16 cellular contexts compared by ENCODE assay signal in genomic region chr22:50695421-50696250, GRCh38. TPM values are rescaled to one million over a fixed set of nuclear protein-coding genes. Genes with fewer than 3 reads are reported as not detected.
DNase-seq lines count a peak whose midpoint lies in the region; ATAC-seq and TF ChIP-seq lines count a peak whose summit lies in the region.
"Had no signal": no experiment of that assay in that cellular context is flagged by ENCODE, and none has a peak within 500 bp of the region (broad histone marks: within the 10 kb centered on the region; RNA-seq: fewer than 3 reads in every experiment).

No MANE protein-coding gene starts in this region.

- peak; percentile 27 for DNase-seq in G401 (ENCODE audit: low spot score)
- no peak for DNase-seq in RWPE1 (ENCODE audit: low spot score)
- peak; percentile 10 for DNase-seq in glutamatergic neuron
- DNase-seq in osteoblast (ENCODE audit: insufficient read length, low spot score, missing footprints): peak; percentile 82
- no peak for DNase-seq in AG08395 (ENCODE audit: low spot score)
- no peak for DNase-seq in activated naive CD8-positive, alpha-beta T cell treated with anti-CD3 and anti-CD28 coated beads, Interleukin-2, amount 50 U/mL, for 24 hours
- DNase-seq in NOMO-1 treated with DMSO at 0.1 percent for 48 hours (lab: John Stamatoyannopoulos, UW; ENCODE audit: unreplicated experiment): no peak
- DNase-seq: activated CD8-positive, alpha-beta memory T cell treated with anti-CD3 and anti-CD28 coated beads, Interleukin-2, amount 10 ng/mL, durations not matched to agents 7 days and 5 days; cerebellar nuclear complex; MG63; NCI-H2227 treated with DMSO at 0.1 percent for 48 hours had no signal

- TF ChIP-seq CTCF in RWPE1 (conservative IDR thresholded peaks at IDR 0.05; ENCODE audit: low read depth): no peak
- no peak for TF ChIP-seq CTCF in glutamatergic neuron (IDR thresholded peaks at IDR 0.05; ENCODE audit: partially characterized antibody, unreplicated experiment)
- TF ChIP-seq CTCF in osteoblast (IDR thresholded peaks at IDR 0.05; ENCODE audit: extremely low read depth, low read depth, low read length): no peak

- peaks cover 4% of the 10 kb centered on the region for H3K27me3 Mint-ChIP-seq in glutamatergic neuron (ENCODE audit: unreplicated experiment)
- H3K27me3 Mint-ChIP-seq in activated naive CD8-positive, alpha-beta T cell treated with anti-CD3 and anti-CD28 coated beads, Interleukin-2, amount 50 U/mL, for 24 hours: peaks cover 2% of the 10 kb centered on the region

- in situ Hi-C loops in G401 (cut with HindIII; ENCODE audit: low sequenced_read_pairs): no loop called here

- peaks cover 10% of the 10 kb centered on the region for H3K4me1 Mint-ChIP-seq in glutamatergic neuron (ENCODE audit: low read depth, unreplicated experiment)
- H3K4me1 Mint-ChIP-seq in activated naive CD8-positive, alpha-beta T cell treated with anti-CD3 and anti-CD28 coated beads, Interleukin-2, amount 50 U/mL, for 24 hours: no peaks in the 10 kb centered on the region

- no peak overlapping the region for H3K4me3 Mint-ChIP-seq in glutamatergic neuron (ENCODE audit: unreplicated experiment)
- H3K4me3 Mint-ChIP-seq in activated naive CD8-positive, alpha-beta T cell treated with anti-CD3 and anti-CD28 coated beads, Interleukin-2, amount 50 U/mL, for 24 hours: no peak overlapping the region
- H3K4me3 Mint-ChIP-seq: activated CD8-positive, alpha-beta memory T cell treated with anti-CD3 and anti-CD28 coated beads, Interleukin-2, amount 10 ng/mL, durations not matched to agents 7 days and 5 days; activated naive CD8-positive, alpha-beta T cell had no signal

- peaks cover 3% of the 10 kb centered on the region for H3K27me3 ChIP-seq in osteoblast (ENCODE audit: insufficient read depth, low read length)
- H3K27me3 ChIP-seq: MG63 had no signal

- H3K4me2 ChIP-seq in osteoblast (ENCODE audit: insufficient read depth, low read length): no peak overlapping the region

- CTCF ChIA-PET in RWPE1 (lab: Yijun Ruan, JAX): interaction anchor here (0.6 kb wide), 1 partner anchor 1062 kb away, joined by 3 read pairs; no protein-coding TSS in a partner anchor

- no peaks in the 10 kb centered on the region for H3K9me3 ChIP-seq in osteoblast (ENCODE audit: low read depth, low read length)
- H3K9me3 ChIP-seq: esophagus muscularis mucosa had no signal

- no peaks in the 10 kb centered on the region for H4K20me1 ChIP-seq in osteoblast (ENCODE audit: insufficient read depth, low read length)

- no peak overlapping the region for H3K27ac Mint-ChIP-seq in glutamatergic neuron (ENCODE audit: unreplicated experiment)
- no peak overlapping the region for H3K27ac Mint-ChIP-seq in activated naive CD8-positive, alpha-beta T cell treated with anti-CD3 and anti-CD28 coated beads, Interleukin-2, amount 50 U/mL, for 24 hours
- H3K27ac Mint-ChIP-seq: activated CD8-positive, alpha-beta memory T cell treated with anti-CD3 and anti-CD28 coated beads, Interleukin-2, amount 10 ng/mL, durations not matched to agents 7 days and 5 days; activated naive CD8-positive, alpha-beta T cell had no signal

- H3K4me1 ChIP-seq in osteoblast (ENCODE audit: insufficient read depth, low read length): no peaks in the 10 kb centered on the region

- POLR2A ChIA-PET in RWPE1 (lab: Yijun Ruan, JAX; ENCODE audit: low non-redundant PET): no interaction called here

- H3K79me2 ChIP-seq in osteoblast (ENCODE audit: insufficient read depth, low read length): no peaks in the 10 kb centered on the region

- no peaks in the 10 kb centered on the region for H3K36me3 ChIP-seq in osteoblast (ENCODE audit: insufficient read depth, low read length)
- H3K36me3 ChIP-seq: MG63 had no signal

- no peak overlapping the region for H2AFZ ChIP-seq in osteoblast (ENCODE audit: low read length)

- peak overlapping the region; percentile 46 for H3K27ac ChIP-seq in RWPE1
- no peak overlapping the region for H3K27ac ChIP-seq in osteoblast (ENCODE audit: low read depth, low read length)
- H3K27ac ChIP-seq: esophagus muscularis mucosa, VCaP had no signal

- peaks cover 8% of the 10 kb centered on the region for H3K36me3 Mint-ChIP-seq in glutamatergic neuron (ENCODE audit: unreplicated experiment)
- no peaks in the 10 kb centered on the region for H3K36me3 Mint-ChIP-seq in activated naive CD8-positive, alpha-beta T cell treated with anti-CD3 and anti-CD28 coated beads, Interleukin-2, amount 50 U/mL, for 24 hours (ENCODE audit: low read depth)
- H3K36me3 Mint-ChIP-seq: activated CD8-positive, alpha-beta memory T cell treated with anti-CD3 and anti-CD28 coated beads, Interleukin-2, amount 10 ng/mL, durations not matched to agents 7 days and 5 days; activated naive CD8-positive, alpha-beta T cell had no signal

- no peak overlapping the region for H3K4me3 ChIP-seq in osteoblast (ENCODE audit: insufficient read depth, low read length)
- H3K4me3 ChIP-seq: MG63 had no signal

- peaks cover 16% of the 10 kb centered on the region for H3K9me3 Mint-ChIP-seq in glutamatergic neuron (ENCODE audit: unreplicated experiment)
- H3K9me3 Mint-ChIP-seq in activated naive CD8-positive, alpha-beta T cell treated with anti-CD3 and anti-CD28 coated beads, Interleukin-2, amount 50 U/mL, for 24 hours: no peaks in the 10 kb centered on the region

- ATAC-seq in HG03280 (IDR thresholded peaks at IDR 0.05; ENCODE audit: unreplicated experiment): no peak
- no peak for ATAC-seq in activated naive CD8-positive, alpha-beta T cell treated with anti-CD3 and anti-CD28 coated beads, Interleukin-2, amount 50 U/mL, for 24 hours
- ATAC-seq: activated CD8-positive, alpha-beta memory T cell treated with anti-CD3 and anti-CD28 coated beads, Interleukin-2, amount 10 ng/mL, durations not matched to agents 7 days and 5 days had no signal

RNA-seq across cellular contexts. Expression of gene SHANK3, which starts 23.0 kb away (rescaled TPM):
- total RNA-seq in G401 (2014; rRNA removed; shearing (Covaris generic)): 3.6 and 5.0 TPM in 2 replicates
- total RNA-seq in glutamatergic neuron (ENCODE audit: unreplicated experiment): 20.4 TPM
- 0.36 and 0.59 TPM in 2 replicates for total RNA-seq in osteoblast

RNA-seq across cellular contexts. Expression of gene ACR, which starts 42.4 kb away (rescaled TPM):
- not detected in 2 replicates for total RNA-seq in G401 (2014; rRNA removed; shearing (Covaris generic))
- total RNA-seq in glutamatergic neuron (ENCODE audit: unreplicated experiment) (not detected), osteoblast (1.4 TPM in 1 of 2 replicates, not detected in the other)
- total RNA-seq: activated CD8-positive, alpha-beta memory T cell treated with anti-CD3 and anti-CD28 coated beads, Interleukin-2, amount 10 ng/mL, durations not matched to agents 7 days and 5 days; urinary bladder had no signal

Comparison
In these comparisons a context has a peak if more than half of its experiments do, and no peak if none do; other contexts are left out.
1. DNase-seq: peak in G401 (single experiment), glutamatergic neuron (single experiment) and osteoblast (single experiment); none in RWPE1 (single experiment), AG08395 (single experiment), activated naive CD8-positive, alpha-beta T cell treated with anti-CD3 and anti-CD28 coated beads, Interleukin-2, amount 50 U/mL, for 24 hours (single experiment) and NOMO-1 treated with DMSO at 0.1 percent for 48 hours (single experiment).